In genomic region chr5:149129181-149129580, GRCh38 we compare ENCODE assay signal across 27 cellular contexts. TPM values are rescaled to one million over a fixed set of nuclear protein-coding genes. Genes with fewer than 3 reads are reported as not detected.
DNase-seq lines count a peak whose midpoint lies in the region; ATAC-seq and TF ChIP-seq lines count a peak whose summit lies in the region.
"Had no signal": no experiment of that assay in that cellular context is flagged by ENCODE, and none has a peak within 500 bp of the region (broad histone marks: within the 10 kb centered on the region; RNA-seq: fewer than 3 reads in every experiment).

No MANE protein-coding gene starts in this region.

- H3K4me1 Mint-ChIP-seq in activated naive CD4-positive, alpha-beta T cell treated with anti-CD3 and anti-CD28 coated beads for 36 hours (ENCODE audit: low read depth) = no peaks in the 10 kb centered on the region
- H3K4me1 Mint-ChIP-seq: immature natural killer cell; stimulated activated naive CD8-positive, alpha-beta T cell treated with anti-CD3 and anti-CD28 coated beads, Interleukin-15, amount 100 ng/mL, for 72 hours had no signal

- H3K4ac ChIP-seq in trophoblast cell (ENCODE audit: low read depth, low read length) = no peak overlapping the region

- no peak overlapping the region for H4K12ac ChIP-seq in trophoblast cell (ENCODE audit: low read depth, low read length)

- H3K27ac ChIP-seq in RWPE1 (no peak overlapping the region), epithelial cell of prostate (peak overlapping the region; percentile 84), trophoblast cell (ENCODE audit: low read depth, low read length) (peak overlapping the region; percentile 70)
- H3K27ac ChIP-seq: tibial artery had no signal

- H4K91ac ChIP-seq in trophoblast cell (ENCODE audit: low read depth, low read length) = no peak overlapping the region

- H2AFZ ChIP-seq in trophoblast cell (ENCODE audit: insufficient read depth, low read length, poor library complexity) = no peak overlapping the region
- H2AFZ ChIP-seq: GM23338 had no signal

- no peak overlapping the region for H3K9ac ChIP-seq in trophoblast cell (ENCODE audit: low read length)

- intact Hi-C loops in activated naive CD4-positive, alpha-beta T cell treated with anti-CD3 and anti-CD28 coated beads for 36 hours (cut with micrococcal nuclease) = no loop called here

- H2BK12ac ChIP-seq in trophoblast cell (ENCODE audit: low read length) = no peak overlapping the region

- peaks cover 15 to 29% of the 10 kb centered on the region in 2 experiments for H3K4me1 ChIP-seq in trophoblast cell (ENCODE audit: control insufficient read depth in 1 of 2, insufficient read depth in 2 of 2, low read length in 2 of 2)

- H3K36me3 ChIP-seq in trophoblast cell (ENCODE audit: control insufficient read depth in 1 of 2, insufficient read depth in 2 of 2, low read length in 2 of 2) = no peaks in the 10 kb centered on the region
- H3K36me3 ChIP-seq: left ventricle myocardium inferior, tibial artery had no signal

- ATAC-seq in GM19023 (IDR thresholded peaks at IDR 0.05; ENCODE audit: unreplicated experiment) = no peak
- ATAC-seq: natural killer cell treated with Interleukin-12 subunit alpha and Interleukin-12 subunit beta and Interleukin-15 and Interleukin-18, amount 100 ng/mL, for 72 hours; stimulated activated naive CD8-positive, alpha-beta T cell treated with anti-CD3 and anti-CD28 coated beads, Interleukin-15, amount 100 ng/mL, for 72 hours had no signal

- DNase-seq in GM03348 (ENCODE audit: low spot score) = peak; percentile 43
- peak; percentile 69 for DNase-seq in RWPE1 (ENCODE audit: low spot score)
- DNase-seq in epithelial cell of prostate (ENCODE audit: low read depth, low spot score) = peak; percentile 62
- peak; percentile 84 to 96 for DNase-seq in trophoblast cell
- DNase-seq in activated naive CD4-positive, alpha-beta T cell treated with anti-CD3 and anti-CD28 coated beads for 36 hours = no peak
- no peak for DNase-seq in DMS79 treated with DMSO at 0.1 percent for 48 hours (lab: John Stamatoyannopoulos, UW)
- no peak for DNase-seq in 8988T
- DNase-seq: activated CD4-positive, alpha-beta T cell treated with anti-CD3 and anti-CD28 coated beads, Interleukin-2, amount 50 U/mL, for 4 hours; activated naive CD4-positive, alpha-beta T cell treated with anti-CD3 and anti-CD28 coated beads, Interleukin-2, amount 50 U/mL, for 16 hours; aorta; CD4-positive, alpha-beta T cell; central memory CD4-positive, alpha-beta T cell; DMS 273 treated with DMSO at 0.1 percent for 48 hours; foreskin melanocyte; immature natural killer cell; left ventricle myocardium inferior; MV-4-11; NCI-H146; NCI-H510A treated with DMSO at 0.1 percent for 48 hours; NK-92 treated with Interleukin-12 subunit alpha and Interleukin-12 subunit beta, amount 100 ng/mL, for 24 hours; stimulated activated naive CD8-positive, alpha-beta T cell treated with anti-CD3 and anti-CD28 coated beads, Interleukin-15, amount 100 ng/mL, for 72 hours; tibial artery had no signal

- H3K14ac ChIP-seq in trophoblast cell (ENCODE audit: low read length) = no peak overlapping the region

- H3K27me3 Mint-ChIP-seq in activated naive CD4-positive, alpha-beta T cell treated with anti-CD3 and anti-CD28 coated beads for 36 hours (ENCODE audit: low read depth) = peaks cover 2% of the 10 kb centered on the region

- no peak overlapping the region for H3K23ac ChIP-seq in trophoblast cell (ENCODE audit: low read length)

- WGBS in trophoblast cell (ENCODE audit: extremely low coverage, insufficient coverage, insufficient read length) = no CpG with 5 or more reads among the region's 1 CpG

- no peak overlapping the region for H3K4me3 ChIP-seq in trophoblast cell (ENCODE audit: low read depth, low read length)
- H3K4me3 ChIP-seq: GM23338, left ventricle myocardium inferior, tibial artery had no signal

- H3K27ac Mint-ChIP-seq in activated naive CD4-positive, alpha-beta T cell treated with anti-CD3 and anti-CD28 coated beads for 36 hours = no peak overlapping the region
- H3K27ac Mint-ChIP-seq: activated T-helper 1 cell treated with anti-CD3 and anti-CD28 coated beads, Interleukin-12 subunit alpha, Interleukin-12 subunit beta, Interleukin-2, Interleukin-4 antibody, amounts not matched to agents 30 ng/mL and 10 ng/mL and 1 ng/mL, durations not matched to agents 14 hours and 24 hours and 36 hours; CD4-positive, alpha-beta T cell; GM23338; immature natural killer cell; natural killer cell treated with Interleukin-12 subunit alpha and Interleukin-12 subunit beta and Interleukin-15 and Interleukin-18, amount 100 ng/mL, for 72 hours; stimulated activated naive CD8-positive, alpha-beta T cell treated with anti-CD3 and anti-CD28 coated beads, Interleukin-15, amount 100 ng/mL, for 72 hours; T-helper 2 cell treated with Interferon-gamma antibody and Interleukin-4, amounts not matched to agents 5 μg/mL and 100 μg/mL, for 36 hours had no signal

- no peak overlapping the region for H2AK5ac ChIP-seq in trophoblast cell (ENCODE audit: low read length)

- no peak overlapping the region for H3K18ac ChIP-seq in trophoblast cell (ENCODE audit: low read length)

- H3K9me3 ChIP-seq in trophoblast cell (ENCODE audit: insufficient read depth, low read depth, low read length) = no peaks in the 10 kb centered on the region
- H3K9me3 ChIP-seq: left ventricle myocardium inferior, tibial artery had no signal

- no peak for TF ChIP-seq CTCF in RWPE1 (conservative IDR thresholded peaks at IDR 0.05; ENCODE audit: low read depth)

- POLR2A ChIA-PET in RWPE1 (lab: Yijun Ruan, JAX; ENCODE audit: low non-redundant PET) = no interaction called here

- CTCF ChIA-PET in RWPE1 (lab: Yijun Ruan, JAX) = interaction anchor here (0.7 kb wide), 1 partner anchor 8 kb away, joined by 3 read pairs; no protein-coding TSS in a partner anchor
- CTCF ChIA-PET in activated naive CD4-positive, alpha-beta T cell treated with anti-CD3 and anti-CD28 coated beads for 36 hours (lab: Charles Lee) = interaction anchor here (0.7 to 1.1 kb wide), 2 partner anchors 14 to 137 kb away, joined by 3 to 4 read pairs; no protein-coding TSS in a partner anchor

- peaks cover 2% of the 10 kb centered on the region for H3K79me2 ChIP-seq in trophoblast cell (ENCODE audit: control insufficient read depth, insufficient read depth, low read length, poor library complexity)

- H4K8ac ChIP-seq in trophoblast cell (ENCODE audit: low read depth, low read length) = no peak overlapping the region

- no peak overlapping the region for H3K4me3 Mint-ChIP-seq in activated naive CD4-positive, alpha-beta T cell treated with anti-CD3 and anti-CD28 coated beads for 36 hours
- H3K4me3 Mint-ChIP-seq: activated T-helper 1 cell treated with anti-CD3 and anti-CD28 coated beads, Interleukin-12 subunit alpha, Interleukin-12 subunit beta, Interleukin-2, Interleukin-4 antibody, amounts not matched to agents 30 ng/mL and 10 ng/mL and 1 ng/mL, durations not matched to agents 14 hours and 24 hours and 36 hours; CD4-positive, alpha-beta T cell; GM23338; immature natural killer cell; natural killer cell treated with Interleukin-12 subunit alpha and Interleukin-12 subunit beta and Interleukin-15 and Interleukin-18, amount 100 ng/mL, for 72 hours; stimulated activated naive CD8-positive, alpha-beta T cell treated with anti-CD3 and anti-CD28 coated beads, Interleukin-15, amount 100 ng/mL, for 72 hours; T-helper 2 cell treated with Interferon-gamma antibody and Interleukin-4, amounts not matched to agents 5 μg/mL and 100 μg/mL, for 36 hours had no signal

- H3K4me2 ChIP-seq in trophoblast cell (ENCODE audit: low read length) = peak overlapping the region; percentile 36
- H3K4me2 ChIP-seq: GM23338 had no signal

- H2BK5ac ChIP-seq in trophoblast cell (ENCODE audit: low read depth, low read length, poor library complexity) = no peak overlapping the region

- H3K9me3 Mint-ChIP-seq in activated naive CD4-positive, alpha-beta T cell treated with anti-CD3 and anti-CD28 coated beads for 36 hours = no peaks in the 10 kb centered on the region
- H3K9me3 Mint-ChIP-seq: activated T-helper 1 cell treated with anti-CD3 and anti-CD28 coated beads, Interleukin-12 subunit alpha, Interleukin-12 subunit beta, Interleukin-2, Interleukin-4 antibody, amounts not matched to agents 30 ng/mL and 10 ng/mL and 1 ng/mL, durations not matched to agents 14 hours and 24 hours and 36 hours; CD4-positive, alpha-beta T cell; GM23338; immature natural killer cell; natural killer cell treated with Interleukin-12 subunit alpha and Interleukin-12 subunit beta and Interleukin-15 and Interleukin-18, amount 100 ng/mL, for 72 hours; stimulated activated naive CD8-positive, alpha-beta T cell treated with anti-CD3 and anti-CD28 coated beads, Interleukin-15, amount 100 ng/mL, for 72 hours; T-helper 2 cell treated with Interferon-gamma antibody and Interleukin-4, amounts not matched to agents 5 μg/mL and 100 μg/mL, for 36 hours had no signal

- H3K36me3 Mint-ChIP-seq in activated naive CD4-positive, alpha-beta T cell treated with anti-CD3 and anti-CD28 coated beads for 36 hours (ENCODE audit: low read depth) = no peaks in the 10 kb centered on the region
- H3K36me3 Mint-ChIP-seq: immature natural killer cell; natural killer cell treated with Interleukin-12 subunit alpha and Interleukin-12 subunit beta and Interleukin-15 and Interleukin-18, amount 100 ng/mL, for 72 hours had no signal

- H3K79me1 ChIP-seq in trophoblast cell (ENCODE audit: low read length) = peaks cover 11% of the 10 kb centered on the region

- H3K27me3 ChIP-seq in trophoblast cell (ENCODE audit: insufficient read depth, low read length) = no peaks in the 10 kb centered on the region

- H2BK120ac ChIP-seq in trophoblast cell (ENCODE audit: insufficient read depth, low read length, poor library complexity) = no peak overlapping the region

RNA-seq across cellular contexts. Expression of gene ABLIM3, which starts 12.1 kb away (rescaled TPM):
- polyA plus RNA-seq in trophoblast cell (2013) = 1.9 and 2.0 TPM in 2 replicates
- total RNA-seq in activated naive CD4-positive, alpha-beta T cell treated with anti-CD3 and anti-CD28 coated beads for 36 hours = not detected
- total RNA-seq: activated T-helper 1 cell treated with anti-CD3 and anti-CD28 coated beads, Interleukin-12 subunit alpha, Interleukin-12 subunit beta, Interleukin-2, Interleukin-4 antibody, amounts not matched to agents 30 ng/mL and 10 ng/mL and 1 ng/mL, durations not matched to agents 14 hours and 24 hours and 36 hours; CD4-positive, alpha-beta T cell; natural killer cell treated with Interleukin-12 subunit alpha and Interleukin-12 subunit beta and Interleukin-15 and Interleukin-18, amount 100 ng/mL, for 72 hours had no signal

Comparison
In these comparisons a context has a peak if more than half of its experiments do, and no peak if none do; other contexts are left out.
1. DNase-seq: peak in GM03348 (single experiment), RWPE1 (single experiment), epithelial cell of prostate (single experiment) and trophoblast cell (2 of 2); none in activated naive CD4-positive, alpha-beta T cell treated with anti-CD3 and anti-CD28 coated beads for 36 hours (single experiment), DMS79 treated with DMSO at 0.1 percent for 48 hours (single experiment) and 8988T (single experiment).